In the genomic region with DNA sequence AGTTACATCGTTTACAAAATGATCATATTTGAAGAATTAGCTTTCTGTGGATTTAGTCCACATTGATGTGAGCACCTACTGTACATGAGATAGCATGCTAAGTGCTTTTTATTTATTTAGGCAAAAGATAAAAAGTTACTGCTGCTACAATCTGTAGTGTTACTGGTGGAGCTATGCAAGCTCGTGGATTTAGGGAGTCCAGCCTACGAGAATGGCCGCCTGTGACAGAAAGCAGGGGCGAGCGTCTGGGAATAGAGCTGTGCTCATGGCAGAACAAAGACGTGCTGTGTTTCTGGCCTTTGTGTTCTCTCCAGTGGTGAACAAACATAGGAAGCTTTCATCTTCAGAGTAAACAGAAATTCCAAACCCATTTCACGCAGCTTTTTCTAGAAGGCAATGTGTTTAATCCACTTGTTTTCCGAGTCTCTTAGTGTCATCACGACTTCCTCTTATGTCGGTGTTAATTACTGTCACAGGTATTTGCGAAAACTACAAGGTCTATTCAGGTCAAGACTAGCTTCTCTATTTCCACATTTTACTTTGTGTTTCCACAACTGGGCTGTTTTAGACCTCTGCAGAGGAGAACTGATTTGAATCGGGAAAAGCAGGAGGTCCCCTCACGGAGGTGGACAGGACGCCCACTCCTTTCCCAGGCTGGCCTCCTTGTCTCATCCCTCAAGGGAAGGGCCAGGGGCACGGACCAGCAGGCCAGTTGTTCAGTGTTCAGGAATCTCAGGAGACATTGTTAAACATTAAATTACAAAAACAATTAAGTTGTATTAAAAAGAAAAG, we compare ENCODE assay signal across 1 cellular context.
TF ChIP-seq lines count a peak whose summit lies in the region.

No MANE protein-coding gene starts in this region.

TF ChIP-seq in SK-N-SH treated with all-trans-retinoic acid at 6 μM for 48 hours, 23 proteins besides CTCF, POLR2A, EP300 and RAD21 (continued from another document):
- no peak for TF ChIP-seq RARB (CRISPR knock-in tag; IDR thresholded peaks at IDR 0.05)
